In the genomic region with DNA sequence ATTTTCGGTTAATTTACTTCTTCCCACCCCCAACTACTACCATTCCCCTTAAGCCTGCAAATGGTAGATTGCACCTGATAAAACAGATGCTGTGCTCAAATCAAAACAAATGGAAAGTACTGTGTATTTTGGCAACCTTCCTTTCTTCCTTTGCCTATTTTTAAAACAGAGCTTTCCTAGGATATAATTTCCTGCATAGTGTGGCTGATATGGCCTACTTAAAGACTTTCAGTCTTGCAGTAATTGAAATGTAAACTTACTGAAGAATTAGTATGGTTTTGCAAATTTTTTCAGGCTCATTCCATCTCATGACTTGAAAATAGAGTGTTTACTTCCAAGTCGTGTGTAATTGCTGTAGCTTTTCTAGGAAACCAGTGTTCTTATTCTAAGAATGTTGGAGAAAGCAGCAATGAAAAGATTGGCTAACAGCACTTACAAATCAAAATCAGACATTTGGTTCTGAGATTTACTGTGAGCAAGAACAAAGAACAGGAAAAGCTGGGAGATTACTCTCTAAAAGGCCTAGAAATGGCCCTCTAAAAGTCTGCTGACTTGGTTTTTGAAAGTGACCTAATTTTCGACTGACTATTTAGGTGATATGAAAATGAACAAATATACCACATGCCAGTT, we compare ENCODE assay signal across 8 cellular contexts. TPM values are rescaled to one million over a fixed set of nuclear protein-coding genes. Genes with fewer than 3 reads are reported as not detected.
DNase-seq lines count a peak whose midpoint lies in the region; ATAC-seq lines count a peak whose summit lies in the region.

No MANE protein-coding gene starts in this region.

- DNase-seq in COLO829 (ENCODE audit: low spot score) (peak; percentile 2), M059J (ENCODE audit: low read depth) (peak; percentile 23), brain pericyte (ENCODE audit: low read depth, low spot score) (peak; percentile 78), lung microvascular endothelial cell (ENCODE audit: low read depth in 2 of 2) (peak; percentile 73 to 78), ACHN (no peak), DMS53 treated with DMSO at 0.1 percent for 48 hours (lab: John Stamatoyannopoulos, UW; ENCODE audit: unreplicated experiment) (no peak), NCI-H226 (no peak)

- in situ Hi-C loops in ACHN (cut with HindIII; ENCODE audit: low pct_ligation_motif_present, low pct_unique_long_range_greater_than_20kb, low sequenced_read_pairs), result no loop called here

- no peak for ATAC-seq in HG03354 (IDR thresholded peaks at IDR 0.05; ENCODE audit: poor library complexity, severe bottlenecking, unreplicated experiment)

RNA-seq across cellular contexts. Expression of gene REEP3, which starts 52.0 kb away (rescaled TPM):
- total RNA-seq in M059J (2014; rRNA removed; shearing (Covaris generic)), result 54.5 and 67.8 TPM in 2 replicates
- total RNA-seq in lung microvascular endothelial cell, result 38.1 and 66.1 TPM in 2 replicates

Comparison
In these comparisons a context has a peak if more than half of its experiments do, and no peak if none do; other contexts are left out.
1. DNase-seq: peak in COLO829 (single experiment), M059J (single experiment), brain pericyte (single experiment) and lung microvascular endothelial cell (2 of 2); none in ACHN (single experiment), DMS53 treated with DMSO at 0.1 percent for 48 hours (single experiment) and NCI-H226 (single experiment).